21 cellular contexts compared by ENCODE assay signal in the genomic region with DNA sequence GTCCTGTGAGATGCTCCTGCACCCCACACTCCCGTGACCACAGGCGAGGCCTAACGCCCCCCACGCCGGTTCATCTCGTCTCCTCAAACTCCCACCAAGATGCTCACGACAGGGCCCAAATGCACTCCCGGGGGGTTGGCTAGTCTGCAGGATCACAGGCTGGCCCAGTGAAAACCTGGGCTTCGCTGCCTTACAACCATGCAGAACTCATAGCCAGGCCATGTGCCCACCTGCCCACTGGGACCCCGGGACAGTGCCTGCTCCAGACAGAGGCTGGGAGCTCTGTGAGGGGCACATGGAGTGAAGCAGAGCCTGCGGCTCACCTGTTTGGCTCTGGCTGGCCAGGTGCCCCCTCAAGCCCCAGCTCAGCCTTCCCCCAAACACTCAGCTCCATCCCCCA. TPM values are rescaled to one million over a fixed set of nuclear protein-coding genes. Genes with fewer than 3 reads are reported as not detected.
"Had no signal": no experiment of that assay in that cellular context is flagged by ENCODE, and none has a peak within 500 bp of the region (broad histone marks: within the 10 kb centered on the region; RNA-seq: fewer than 3 reads in every experiment).

No MANE protein-coding gene starts in this region.

- DNase-seq: activated CD4-positive, alpha-beta T cell treated with anti-CD3 and anti-CD28 coated beads for 48 hours; activated CD4-positive, alpha-beta T cell treated with anti-CD3 and anti-CD28 coated beads, Interleukin-2, amount 50 U/mL, for 4 hours; activated CD8-positive, alpha-beta T cell treated with anti-CD3 and anti-CD28 coated beads, Interleukin-2, amount 10 ng/mL, durations not matched to agents 7 days and 5 days; activated effector memory CD4-positive, alpha-beta T cell treated with Interleukin-2 at 50 U/mL for 16 hours; activated naive CD4-positive, alpha-beta T cell; activated T-cell treated with anti-CD3 and anti-CD28 coated beads, Interleukin-2, amount 50 U/mL, for 24 hours; amniotic stem cell; body of pancreas; Kasumi-1; KBM-7; NCI-H1105 treated with DMSO at 0.1 percent for 48 hours; NCI-H1436 treated with DMSO at 0.1 percent for 48 hours; NCI-H187; NCI-H2081; NCI-H510A treated with DMSO at 0.1 percent for 48 hours; SHP77 treated with DMSO at 0.1 percent for 48 hours had no signal

- H3K27ac ChIP-seq: ascending aorta had no signal

- FAIRE-seq: bronchial epithelial cell, RCC 7860 had no signal

- ATAC-seq: activated CD4-positive, CD25-positive, alpha-beta regulatory T cell treated with anti-CD3 and anti-CD28 coated beads, Interleukin-2, amount 50 U/mL, for 24 hours; activated CD8-positive, alpha-beta T cell treated with anti-CD3 and anti-CD28 coated beads, Interleukin-2, amount 10 ng/mL, durations not matched to agents 7 days and 5 days had no signal

- H3K9me3 ChIP-seq: ascending aorta, body of pancreas had no signal

- H3K36me3 ChIP-seq: ascending aorta had no signal

- H3K4me3 ChIP-seq: ascending aorta, body of pancreas had no signal

- H3K27me3 ChIP-seq: ascending aorta, body of pancreas had no signal

RNA-seq across cellular contexts. Expression of a gene that starts 9.4 kb away (rescaled TPM):
- total RNA-seq: activated T-helper 1 cell treated with anti-CD3 and anti-CD28 coated beads, Interleukin-12 subunit alpha, Interleukin-12 subunit beta, Interleukin-2, Interleukin-4 antibody, amounts not matched to agents 30 ng/mL and 10 ng/mL and 1 ng/mL, durations not matched to agents 14 hours and 24 hours and 36 hours had no signal
